ENCODE assay signal across 8 cellular contexts in genomic region chr6:107459283-107460073, GRCh38. TPM values are rescaled to one million over a fixed set of nuclear protein-coding genes. Genes with fewer than 3 reads are reported as not detected.
DNase-seq lines count a peak whose midpoint lies in the region; ATAC-seq, FAIRE-seq and TF ChIP-seq lines count a peak whose summit lies in the region.

A gene with protein sequence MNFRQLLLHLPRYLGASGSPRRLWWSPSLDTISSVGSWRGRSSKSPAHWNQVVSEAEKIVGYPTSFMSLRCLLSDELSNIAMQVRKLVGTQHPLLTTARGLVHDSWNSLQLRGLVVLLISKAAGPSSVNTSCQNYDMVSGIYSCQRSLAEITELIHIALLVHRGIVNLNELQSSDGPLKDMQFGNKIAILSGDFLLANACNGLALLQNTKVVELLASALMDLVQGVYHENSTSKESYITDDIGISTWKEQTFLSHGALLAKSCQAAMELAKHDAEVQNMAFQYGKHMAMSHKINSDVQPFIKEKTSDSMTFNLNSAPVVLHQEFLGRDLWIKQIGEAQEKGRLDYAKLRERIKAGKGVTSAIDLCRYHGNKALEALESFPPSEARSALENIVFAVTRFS (minus strand): TSS chr6:107459564. CDS start chr6:107459285, 279 bp downstream.

- H3K27me3 ChIP-seq in RWPE2 (ENCODE audit: insufficient read depth, poor library complexity, severe bottlenecking): no peaks in the 10 kb centered on the region

- peak within 1 kb of the TSS; percentile 66 for H3K9ac ChIP-seq in ES-I3 (ENCODE audit: low read depth, low read length)

- no peaks in the 10 kb centered on the region for H3K36me3 Mint-ChIP-seq in activated T-helper 2 cell treated with anti-CD3 and anti-CD28 coated beads, Interferon-gamma antibody, Interleukin-2, Interleukin-4, amounts not matched to agents 10 μg/mL and 5 μg/mL and 100 μg/mL, durations not matched to agents 14 hours and 24 hours and 36 hours (ENCODE audit: low read depth)
- H3K36me3 Mint-ChIP-seq in natural killer cell treated with Interleukin-12 subunit alpha and Interleukin-12 subunit beta and Interleukin-15 and Interleukin-18, amount 100 ng/mL, for 72 hours: no peaks in the 10 kb centered on the region

- DNase-seq in H54 (ENCODE audit: insufficient read length, low spot score) (peak; percentile 62), LoVo (ENCODE audit: low spot score) (peak; percentile 96), RWPE2 (ENCODE audit: low spot score) (peak; percentile 97), fibroblast of pulmonary artery (ENCODE audit: low read depth) (peak; percentile 96)
- DNase-seq in activated T-helper 2 cell treated with anti-CD3 and anti-CD28 coated beads, Interferon-gamma antibody, Interleukin-2, Interleukin-4, amounts not matched to agents 10 μg/mL and 5 μg/mL and 100 μg/mL, durations not matched to agents 14 hours and 24 hours and 36 hours (ENCODE audit: low spot score): peak; percentile 96
- peak; percentile 99 for DNase-seq in natural killer cell treated with Interleukin-12 subunit alpha and Interleukin-12 subunit beta and Interleukin-15 and Interleukin-18, amount 100 ng/mL, for 72 hours (ENCODE audit: low spot score)
- peak; percentile 98 for DNase-seq in stimulated activated naive CD8-positive, alpha-beta T cell treated with anti-CD3 and anti-CD28 coated beads, Interleukin-15, Interleukin-2, amounts not matched to agents 100 U/mL and 50 U/mL, for 24 hours

- TF ChIP-seq CTCF in RWPE2 (IDR thresholded peaks at IDR 0.05; ENCODE audit: poor library complexity, severe bottlenecking) (peak; percentile 53), fibroblast of pulmonary artery (IDR thresholded peaks at IDR 0.05; ENCODE audit: low read length, missing control alignments) (peak; percentile 65)

- TF ChIP-seq POLR2A in H54 (IDR thresholded peaks at IDR 0.05; ENCODE audit: low read depth, low read length): peak; percentile 62

- H3K4me1 ChIP-seq in ES-I3 (ENCODE audit: insufficient read depth, low read length) (no peaks in the 10 kb centered on the region), RWPE2 (ENCODE audit: insufficient read depth, poor library complexity, severe bottlenecking) (peaks cover 7% of the 10 kb centered on the region)

- intact Hi-C loops in activated T-helper 2 cell treated with anti-CD3 and anti-CD28 coated beads, Interferon-gamma antibody, Interleukin-2, Interleukin-4, amounts not matched to agents 10 μg/mL and 5 μg/mL and 100 μg/mL, durations not matched to agents 14 hours and 24 hours and 36 hours (cut with micrococcal nuclease): loop anchor here (1.0 to 5.0 kb wide), 6 partner anchors 29 to 1923 kb away; partner anchors contain the start of genes CD164, MTRES1, QRSL1 and RTN4IP1

- H3K27me3 Mint-ChIP-seq in activated T-helper 2 cell treated with anti-CD3 and anti-CD28 coated beads, Interferon-gamma antibody, Interleukin-2, Interleukin-4, amounts not matched to agents 10 μg/mL and 5 μg/mL and 100 μg/mL, durations not matched to agents 14 hours and 24 hours and 36 hours (ENCODE audit: low read depth): peaks cover 2% of the 10 kb centered on the region
- H3K27me3 Mint-ChIP-seq in natural killer cell treated with Interleukin-12 subunit alpha and Interleukin-12 subunit beta and Interleukin-15 and Interleukin-18, amount 100 ng/mL, for 72 hours: no peaks in the 10 kb centered on the region

- H3K4me3 ChIP-seq in RWPE2 (ENCODE audit: severe bottlenecking) (peak within 1 kb of the TSS; percentile 58), fibroblast of pulmonary artery (replicated peaks; ENCODE audit: low read depth, low read length) (peak within 1 kb of the TSS; percentile 84)

- H3K27ac Mint-ChIP-seq in activated T-helper 2 cell treated with anti-CD3 and anti-CD28 coated beads, Interferon-gamma antibody, Interleukin-2, Interleukin-4, amounts not matched to agents 10 μg/mL and 5 μg/mL and 100 μg/mL, durations not matched to agents 14 hours and 24 hours and 36 hours: peak within 1 kb of the TSS; percentile 88
- peak within 1 kb of the TSS; percentile 89 to 95 for H3K27ac Mint-ChIP-seq in natural killer cell treated with Interleukin-12 subunit alpha and Interleukin-12 subunit beta and Interleukin-15 and Interleukin-18, amount 100 ng/mL, for 72 hours

- peaks cover 13% of the 10 kb centered on the region for H3K4me1 Mint-ChIP-seq in activated T-helper 2 cell treated with anti-CD3 and anti-CD28 coated beads, Interferon-gamma antibody, Interleukin-2, Interleukin-4, amounts not matched to agents 10 μg/mL and 5 μg/mL and 100 μg/mL, durations not matched to agents 14 hours and 24 hours and 36 hours (ENCODE audit: low read depth)
- peaks cover 13 to 19% of the 10 kb centered on the region in 2 donors for H3K4me1 Mint-ChIP-seq in natural killer cell treated with Interleukin-12 subunit alpha and Interleukin-12 subunit beta and Interleukin-15 and Interleukin-18, amount 100 ng/mL, for 72 hours (ENCODE audit: low read depth in 2 of 2)

- H3K9me3 Mint-ChIP-seq in activated T-helper 2 cell treated with anti-CD3 and anti-CD28 coated beads, Interferon-gamma antibody, Interleukin-2, Interleukin-4, amounts not matched to agents 10 μg/mL and 5 μg/mL and 100 μg/mL, durations not matched to agents 14 hours and 24 hours and 36 hours: no peaks in the 10 kb centered on the region
- H3K9me3 Mint-ChIP-seq in natural killer cell treated with Interleukin-12 subunit alpha and Interleukin-12 subunit beta and Interleukin-15 and Interleukin-18, amount 100 ng/mL, for 72 hours: no peaks in the 10 kb centered on the region

- H3K36me3 ChIP-seq in ES-I3 (ENCODE audit: insufficient read depth, low read length): no peaks in the 10 kb centered on the region
- no peaks in the 10 kb centered on the region for H3K36me3 ChIP-seq in RWPE2 (ENCODE audit: low read depth)

- H3K27ac ChIP-seq in RWPE2 (ENCODE audit: poor library complexity, severe bottlenecking): peak within 1 kb of the TSS; percentile 50

- H3K9me3 ChIP-seq in ES-I3 (ENCODE audit: control insufficient read depth, insufficient read depth, low read length): no peaks in the 10 kb centered on the region
- no peaks in the 10 kb centered on the region for H3K9me3 ChIP-seq in RWPE2 (ENCODE audit: severe bottlenecking)

- peak within 1 kb of the TSS; percentile 95 for H3K4me3 Mint-ChIP-seq in activated T-helper 2 cell treated with anti-CD3 and anti-CD28 coated beads, Interferon-gamma antibody, Interleukin-2, Interleukin-4, amounts not matched to agents 10 μg/mL and 5 μg/mL and 100 μg/mL, durations not matched to agents 14 hours and 24 hours and 36 hours (ENCODE audit: low read depth)
- peak within 1 kb of the TSS; percentile 98 for H3K4me3 Mint-ChIP-seq in natural killer cell treated with Interleukin-12 subunit alpha and Interleukin-12 subunit beta and Interleukin-15 and Interleukin-18, amount 100 ng/mL, for 72 hours

- ATAC-seq in RWPE2 (ENCODE audit: low read depth): peak; percentile 92
- ATAC-seq in natural killer cell treated with Interleukin-12 subunit alpha and Interleukin-12 subunit beta and Interleukin-15 and Interleukin-18, amount 100 ng/mL, for 72 hours: peak; percentile 98 to 99
- ATAC-seq in stimulated activated naive CD8-positive, alpha-beta T cell treated with anti-CD3 and anti-CD28 coated beads, Interleukin-15, Interleukin-2, amounts not matched to agents 100 U/mL and 50 U/mL, for 24 hours: peak; percentile 94

- peak; percentile 89 for FAIRE-seq in H54 (lab: Jason Lieb, UNC)

RNA-seq across cellular contexts. Expression of the gene that starts here (rescaled TPM):
- total RNA-seq in activated T-helper 2 cell treated with anti-CD3 and anti-CD28 coated beads, Interferon-gamma antibody, Interleukin-2, Interleukin-4, amounts not matched to agents 10 μg/mL and 5 μg/mL and 100 μg/mL, durations not matched to agents 14 hours and 24 hours and 36 hours: 13.0 and 14.4 TPM in 2 replicates
- total RNA-seq in natural killer cell treated with Interleukin-12 subunit alpha and Interleukin-12 subunit beta and Interleukin-15 and Interleukin-18, amount 100 ng/mL, for 72 hours: 10 to 100 TPM; 12.2 to 16.2 TPM

Comparison
In these comparisons a context has a peak if more than half of its experiments do, and no peak if none do; other contexts are left out.
1. Peak in every context shown above with its lines: DNase-seq, ATAC-seq, H3K4me3 ChIP-seq and H3K27ac ChIP-seq.